8 cellular contexts compared by ENCODE assay signal in genomic region chr17:19447085-19447583, GRCh38. TPM values are rescaled to one million over a fixed set of nuclear protein-coding genes. Genes with fewer than 3 reads are reported as not detected.
A peak's percentile ranks its signal among the peaks of the same experiment; 100 is the strongest.
DNase-seq lines count a peak whose midpoint lies in the region; ATAC-seq and TF ChIP-seq lines count a peak whose summit lies in the region.

No MANE protein-coding gene starts in this region.

- ATAC-seq in GM19395 (IDR thresholded peaks at IDR 0.05; ENCODE audit: unreplicated experiment) = no peak

- peaks cover 3% of the 10 kb centered on the region for H3K4me1 Mint-ChIP-seq in activated CD4-positive, alpha-beta memory T cell treated with anti-CD3 and anti-CD28 coated beads, Interleukin-2, amount 10 ng/mL, durations not matched to agents 7 days and 5 days

- TF ChIP-seq CTCF in lower leg skin (IDR thresholded peaks at IDR 0.05) = peak in 2 of 3 donors; percentile 49 to 97

- CTCF ChIA-PET in activated CD4-positive, alpha-beta memory T cell treated with anti-CD3 and anti-CD28 coated beads, Interleukin-2, amount 10 ng/mL, durations not matched to agents 7 days and 5 days (lab: Charles Lee) = interaction anchor here (0.6 to 9.3 kb wide), 11 partner anchors 9 to 141 kb away, joined by 3 to 128 read pairs (median 4); partner anchors contain the start of genes B9D1 and MAPK7

- POLR2A ChIA-PET in activated CD4-positive, alpha-beta memory T cell treated with anti-CD3 and anti-CD28 coated beads, Interleukin-2, amount 10 ng/mL, durations not matched to agents 7 days and 5 days (lab: Charles Lee) = interaction anchor here (1.2 to 1.7 kb wide), 2 partner anchors 82 to 84 kb away, joined by 3 to 5 read pairs; partner anchors contain the start of gene B9D1

- H3K9me3 Mint-ChIP-seq in activated CD4-positive, alpha-beta memory T cell treated with anti-CD3 and anti-CD28 coated beads, Interleukin-2, amount 10 ng/mL, durations not matched to agents 7 days and 5 days = peaks cover 20% of the 10 kb centered on the region

- intact Hi-C loops in lower leg skin (cut with DNase I; ENCODE audit: low total_unique reads) = loop anchor here (5.0 kb wide), 2 partner anchors 85 to 195 kb away; partner anchors contain the start of gene B9D1

- H3K36me3 Mint-ChIP-seq in activated CD4-positive, alpha-beta memory T cell treated with anti-CD3 and anti-CD28 coated beads, Interleukin-2, amount 10 ng/mL, durations not matched to agents 7 days and 5 days (ENCODE audit: low read depth) = peaks cover 10% of the 10 kb centered on the region

- DNase-seq in AG08395 (ENCODE audit: low spot score) = peak; percentile 80
- DNase-seq in HCEC 1CT = peak; percentile 69
- DNase-seq in NCI-H526 treated with DMSO at 0.1 percent for 48 hours (lab: John Stamatoyannopoulos, UW) = peak; percentile 48
- DNase-seq in activated CD4-positive, alpha-beta memory T cell treated with anti-CD3 and anti-CD28 coated beads, Interleukin-2, amount 10 ng/mL, durations not matched to agents 7 days and 5 days = peak; percentile 66
- peak; percentile 64 to 71 for DNase-seq in dermis microvascular lymphatic vessel endothelial cell (ENCODE audit: low read depth in 2 of 2)
- DNase-seq in lower leg skin (ENCODE audit: low spot score in 2 of 2) = peak; percentile 84 to 93
- peak; percentile 47 for DNase-seq in stimulated activated CD4-positive, alpha-beta T cell treated with anti-CD3 and anti-CD28 coated beads, Interleukin-4, amount 100 ng/mL, for 4 hours

- TF ChIP-seq POLR2A in lower leg skin (IDR thresholded peaks at IDR 0.05) = no peak

- peaks cover 33% of the 10 kb centered on the region for H3K27me3 Mint-ChIP-seq in activated CD4-positive, alpha-beta memory T cell treated with anti-CD3 and anti-CD28 coated beads, Interleukin-2, amount 10 ng/mL, durations not matched to agents 7 days and 5 days

- 15 to 21% methylated on average over 3 of the region's 3 CpGs for WGBS in lower leg skin, 2 donors

- no peak overlapping the region for H3K4me3 Mint-ChIP-seq in activated CD4-positive, alpha-beta memory T cell treated with anti-CD3 and anti-CD28 coated beads, Interleukin-2, amount 10 ng/mL, durations not matched to agents 7 days and 5 days

- no peak overlapping the region for H3K4me3 ChIP-seq in lower leg skin (ENCODE audit: low read depth, poor library complexity, severe bottlenecking)

- no peak overlapping the region for H3K27ac Mint-ChIP-seq in activated CD4-positive, alpha-beta memory T cell treated with anti-CD3 and anti-CD28 coated beads, Interleukin-2, amount 10 ng/mL, durations not matched to agents 7 days and 5 days

RNA-seq across cellular contexts. Expression of gene RNF112, which starts 36.1 kb away (rescaled TPM):
- under 1 TPM; 0.58 to 0.60 TPM for total RNA-seq in activated CD4-positive, alpha-beta memory T cell treated with anti-CD3 and anti-CD28 coated beads, Interleukin-2, amount 10 ng/mL, durations not matched to agents 7 days and 5 days
- total RNA-seq in dermis microvascular lymphatic vessel endothelial cell (0.25 and 0.39 TPM in 2 replicates), lower leg skin (1 to 10 TPM in 3 of 4 donors, under 1 TPM in 1; 0.54 to 4.2 (median 1.3) TPM)
